14 cellular contexts compared by ENCODE assay signal in genomic region chr6:28976677-28977076, GRCh38. TPM values are rescaled to one million over a fixed set of nuclear protein-coding genes. Genes with fewer than 3 reads are reported as not detected.
A peak's percentile ranks its signal among the peaks of the same experiment; 100 is the strongest.
DNase-seq lines count a peak whose midpoint lies in the region; ATAC-seq lines count a peak whose summit lies in the region.
"Had no signal": no experiment of that assay in that cellular context is flagged by ENCODE, and none has a peak within 500 bp of the region (broad histone marks: within the 10 kb centered on the region; RNA-seq: fewer than 3 reads in every experiment).

No MANE protein-coding gene starts in this region.

- CTCF ChIA-PET in naive thymus-derived CD4-positive, alpha-beta T cell (lab: Charles Lee): interaction anchor here (1.0 to 2.1 kb wide), 3 partner anchors 10 to 139 kb away, joined by 3 to 12 read pairs (median 3); no protein-coding TSS in a partner anchor

- intact Hi-C loops in naive thymus-derived CD4-positive, alpha-beta T cell (cut with micrococcal nuclease): no loop called here

- H3K9me3 ChIP-seq in CD4-positive, CD25-positive, alpha-beta regulatory T cell (ENCODE audit: control insufficient read depth in 2 of 2, low read length in 2 of 2): no peaks in the 10 kb centered on the region
- H3K9me3 ChIP-seq in HUES48 (ENCODE audit: control insufficient read depth, insufficient read depth, low read length): no peaks in the 10 kb centered on the region
- no peaks in the 10 kb centered on the region for H3K9me3 ChIP-seq in naive thymus-derived CD4-positive, alpha-beta T cell (ENCODE audit: control insufficient read depth in 2 of 3, low read length in 3 of 3)
- H3K9me3 ChIP-seq: testis had no signal

- peak overlapping the region in 2 of 4 donors; percentile 23 to 72 for H3K4me3 Mint-ChIP-seq in CD4-positive, CD25-positive, alpha-beta regulatory T cell
- peak overlapping the region; percentile 70 for H3K4me3 Mint-ChIP-seq in activated naive CD8-positive, alpha-beta T cell treated with anti-CD3 and anti-CD28 coated beads for 36 hours
- peak overlapping the region; percentile 6 to 83 (median 78) for H3K4me3 Mint-ChIP-seq in naive thymus-derived CD4-positive, alpha-beta T cell

- no peaks in the 10 kb centered on the region for H3K36me3 ChIP-seq in CD4-positive, CD25-positive, alpha-beta regulatory T cell (ENCODE audit: control insufficient read depth, insufficient read depth, low read length)
- no peaks in the 10 kb centered on the region for H3K36me3 ChIP-seq in HUES48 (ENCODE audit: control insufficient read depth, insufficient read depth, low read length)
- H3K36me3 ChIP-seq in naive thymus-derived CD4-positive, alpha-beta T cell (ENCODE audit: control insufficient read depth in 2 of 3, insufficient read depth in 3 of 3, low read length in 3 of 3): no peaks in the 10 kb centered on the region

- no peak overlapping the region for H3K27ac ChIP-seq in CD4-positive, CD25-positive, alpha-beta regulatory T cell (ENCODE audit: insufficient read depth, low read length, poor library complexity, severe bottlenecking)
- no peak overlapping the region for H3K27ac ChIP-seq in HUES48 (ENCODE audit: low read depth, low read length)
- no peak overlapping the region for H3K27ac ChIP-seq in naive thymus-derived CD4-positive, alpha-beta T cell (ENCODE audit: low read depth, low read length)
- H3K27ac ChIP-seq: testis had no signal

- peaks cover 0 to 4% (median 0%) of the 10 kb centered on the region in 7 donors for H3K9me3 Mint-ChIP-seq in CD4-positive, CD25-positive, alpha-beta regulatory T cell
- no peaks in the 10 kb centered on the region for H3K9me3 Mint-ChIP-seq in activated naive CD8-positive, alpha-beta T cell treated with anti-CD3 and anti-CD28 coated beads for 36 hours
- H3K9me3 Mint-ChIP-seq in naive thymus-derived CD4-positive, alpha-beta T cell: peaks cover 0 to 7% (median 0%) of the 10 kb centered on the region in 11 donors
- H3K9me3 Mint-ChIP-seq: activated naive CD4-positive, alpha-beta T cell treated with anti-CD3 and anti-CD28 coated beads for 36 hours had no signal

- peak overlapping the region in 2 of 3 donors; percentile 7 to 29 for H3K27ac Mint-ChIP-seq in CD4-positive, CD25-positive, alpha-beta regulatory T cell
- H3K27ac Mint-ChIP-seq in activated naive CD8-positive, alpha-beta T cell treated with anti-CD3 and anti-CD28 coated beads for 36 hours: peak overlapping the region; percentile 71
- no peak overlapping the region for H3K27ac Mint-ChIP-seq in naive thymus-derived CD4-positive, alpha-beta T cell
- H3K27ac Mint-ChIP-seq: activated naive CD4-positive, alpha-beta T cell treated with anti-CD3 and anti-CD28 coated beads for 36 hours had no signal

- peaks cover 9% of the 10 kb centered on the region for H3K4me1 ChIP-seq in CD4-positive, CD25-positive, alpha-beta regulatory T cell (ENCODE audit: control insufficient read depth, insufficient read depth, low read length, poor library complexity, severe bottlenecking)
- peaks cover 18% of the 10 kb centered on the region for H3K4me1 ChIP-seq in HUES48 (ENCODE audit: control insufficient read depth, insufficient read depth, low read length)
- H3K4me1 ChIP-seq in naive thymus-derived CD4-positive, alpha-beta T cell (ENCODE audit: control insufficient read depth in 2 of 2, insufficient read depth in 2 of 2, low read length in 2 of 2): peaks cover 7 to 15% of the 10 kb centered on the region in 2 donors
- H3K4me1 ChIP-seq: testis had no signal

- POLR2A ChIA-PET in naive thymus-derived CD4-positive, alpha-beta T cell (lab: Charles Lee): no interaction called here

- H3K27me3 Mint-ChIP-seq in CD4-positive, CD25-positive, alpha-beta regulatory T cell: peaks cover 62% of the 10 kb centered on the region
- peaks cover 44% of the 10 kb centered on the region for H3K27me3 Mint-ChIP-seq in activated naive CD8-positive, alpha-beta T cell treated with anti-CD3 and anti-CD28 coated beads for 36 hours
- H3K27me3 Mint-ChIP-seq in naive thymus-derived CD4-positive, alpha-beta T cell: peaks cover 32 to 45% (median 38%) of the 10 kb centered on the region in 5 donors

- no peak for DNase-seq in CD4-positive, CD25-positive, alpha-beta regulatory T cell
- DNase-seq in activated naive CD8-positive, alpha-beta T cell treated with anti-CD3 and anti-CD28 coated beads for 36 hours: no peak
- no peak for DNase-seq in naive thymus-derived CD4-positive, alpha-beta T cell
- no peak for DNase-seq in DMS53 (lab: John Stamatoyannopoulos, UW)
- DNase-seq: Karpas-422, midbrain, NCI-H69, T-helper 9 cell, testis had no signal

- H3K27me3 ChIP-seq in CD4-positive, CD25-positive, alpha-beta regulatory T cell (ENCODE audit: control insufficient read depth, insufficient read depth, low read length): peaks cover 31% of the 10 kb centered on the region
- peaks cover 31% of the 10 kb centered on the region for H3K27me3 ChIP-seq in HUES48 (ENCODE audit: control insufficient read depth, insufficient read depth, low read length)
- no peaks in the 10 kb centered on the region for H3K27me3 ChIP-seq in naive thymus-derived CD4-positive, alpha-beta T cell (ENCODE audit: control insufficient read depth in 2 of 2, insufficient read depth in 2 of 2, low read length in 2 of 2)
- H3K27me3 ChIP-seq: testis had no signal

- peaks cover 13 to 31% (median 22%) of the 10 kb centered on the region in 4 donors for H3K4me1 Mint-ChIP-seq in CD4-positive, CD25-positive, alpha-beta regulatory T cell
- peaks cover 27% of the 10 kb centered on the region for H3K4me1 Mint-ChIP-seq in activated naive CD8-positive, alpha-beta T cell treated with anti-CD3 and anti-CD28 coated beads for 36 hours
- H3K4me1 Mint-ChIP-seq in naive thymus-derived CD4-positive, alpha-beta T cell: peaks cover 23 to 38% (median 31%) of the 10 kb centered on the region in 7 donors

- peaks cover 4% of the 10 kb centered on the region for H3K36me3 Mint-ChIP-seq in CD4-positive, CD25-positive, alpha-beta regulatory T cell
- H3K36me3 Mint-ChIP-seq in activated naive CD8-positive, alpha-beta T cell treated with anti-CD3 and anti-CD28 coated beads for 36 hours: no peaks in the 10 kb centered on the region
- peaks cover 0 to 4% (median under 1%) of the 10 kb centered on the region in 5 donors for H3K36me3 Mint-ChIP-seq in naive thymus-derived CD4-positive, alpha-beta T cell

- H3K4me3 ChIP-seq in CD4-positive, CD25-positive, alpha-beta regulatory T cell (ENCODE audit: low read depth, low read length): no peak overlapping the region
- peak overlapping the region; percentile 72 for H3K4me3 ChIP-seq in HUES48 (ENCODE audit: low read depth, low read length)
- peak overlapping the region; percentile 37 for H3K4me3 ChIP-seq in naive thymus-derived CD4-positive, alpha-beta T cell (ENCODE audit: low read length)

- ATAC-seq in CD4-positive, CD25-positive, alpha-beta regulatory T cell (ENCODE audit: low read depth in 2 of 2): no peak
- ATAC-seq in naive thymus-derived CD4-positive, alpha-beta T cell: no peak
- ATAC-seq in GM18868 (IDR thresholded peaks at IDR 0.05; ENCODE audit: unreplicated experiment): no peak
- no peak for ATAC-seq in HG02885 (IDR thresholded peaks at IDR 0.05; ENCODE audit: poor library complexity, unreplicated experiment)
- no peak for ATAC-seq in HG03108 (IDR thresholded peaks at IDR 0.05; ENCODE audit: unreplicated experiment)

- H3K9ac ChIP-seq in HUES48 (ENCODE audit: low read depth, low read length): no peak overlapping the region

RNA-seq across cellular contexts. Expression of gene ZNF311, which starts 28.4 kb away (rescaled TPM):
- total RNA-seq in CD4-positive, CD25-positive, alpha-beta regulatory T cell: not detected
- under 1 TPM in 2 of 4 donors, not detected in 2; 0.13 to 0.54 TPM for polyA plus RNA-seq in CD4-positive, CD25-positive, alpha-beta regulatory T cell
- total RNA-seq in activated naive CD8-positive, alpha-beta T cell treated with anti-CD3 and anti-CD28 coated beads for 36 hours: 1 to 10 TPM; 1.0 TPM
- under 1 TPM; 0.22 to 0.73 (median 0.57) TPM for total RNA-seq in naive thymus-derived CD4-positive, alpha-beta T cell
- polyA plus RNA-seq in naive thymus-derived CD4-positive, alpha-beta T cell: under 1 TPM; 0.08 to 0.47 TPM

RNA-seq across cellular contexts. Expression of gene TRIM27, which starts 52.9 kb away (rescaled TPM):
- 23.5 TPM for total RNA-seq in CD4-positive, CD25-positive, alpha-beta regulatory T cell
- polyA plus RNA-seq in CD4-positive, CD25-positive, alpha-beta regulatory T cell: 10 to 100 TPM; 46.2 to 76.4 (median 59.4) TPM
- total RNA-seq in activated naive CD8-positive, alpha-beta T cell treated with anti-CD3 and anti-CD28 coated beads for 36 hours: 10 to 100 TPM; 51.5 to 52.3 TPM
- 10 to 100 TPM; 22.9 to 93.9 (median 67.5) TPM for total RNA-seq in naive thymus-derived CD4-positive, alpha-beta T cell
- polyA plus RNA-seq in naive thymus-derived CD4-positive, alpha-beta T cell: 10 to 100 TPM; 53.0 to 82.2 TPM

Comparison
In these comparisons a context has a peak if more than half of its experiments do, and no peak if none do; other contexts are left out.
1. H3K27ac Mint-ChIP-seq: peak in CD4-positive, CD25-positive, alpha-beta regulatory T cell (2 of 3) and activated naive CD8-positive, alpha-beta T cell treated with anti-CD3 and anti-CD28 coated beads for 36 hours (single experiment); none in naive thymus-derived CD4-positive, alpha-beta T cell (0 of 9).